8 cellular contexts compared by ENCODE assay signal in genomic region chr22:25110846-25111578, GRCh38.
DNase-seq lines count a peak whose midpoint lies in the region; TF ChIP-seq lines count a peak whose summit lies in the region.

No MANE protein-coding gene starts in this region.

- H2AFZ ChIP-seq in GM23248 = peak overlapping the region; percentile 63

- no peaks in the 10 kb centered on the region for H3K9me2 ChIP-seq in GM23248 (ENCODE audit: insufficient read depth)

- H3F3A ChIP-seq in GM23248 (ENCODE audit: insufficient read depth) = no peaks in the 10 kb centered on the region

- DNase-seq in AG09319 (ENCODE audit: extremely low read depth, low read depth) = peak; percentile 12
- DNase-seq in GM23248 = peak; percentile 79
- peak; percentile 46 for DNase-seq in NCI-H345 treated with DMSO at 0.1 percent for 48 hours (lab: John Stamatoyannopoulos, UW; ENCODE audit: unreplicated experiment)
- peak; percentile 58 for DNase-seq in activated CD4-positive, alpha-beta T cell treated with anti-CD3 and anti-CD28 coated beads for 48 hours
- peak; percentile 6 to 17 for DNase-seq in stimulated activated CD4-positive, alpha-beta T cell treated with anti-CD3 and anti-CD28 coated beads, Interleukin-1b, Interleukin-23, amount 100 ng/mL, for 1 hour (ENCODE audit: low read depth in 2 of 2)
- no peak for DNase-seq in NK-92 (lab: John Stamatoyannopoulos, UW; ENCODE audit: unreplicated experiment)

- 1 to 3% methylated on average over 31 to 36 of the region's 36 CpGs for whole genome bisulfite sequencing in GM23248 (ENCODE audit: low coverage in 1 of 2, low lambda C conversion rate in 2 of 2, missing lambda C conversion rate in 2 of 2), 2 experiments

- no peaks in the 10 kb centered on the region for H3K9me3 ChIP-seq in GM23248 (ENCODE audit: low read depth)

- in situ Hi-C loops in GM23248 (cut with MboI) = no loop called here

- H3K27me3 ChIP-seq in GM23248 (replicated peaks; ENCODE audit: insufficient read depth) (no peaks in the 10 kb centered on the region; the same call in 1 of the 2 replicates), layer of hippocampus (ENCODE audit: control insufficient read depth, insufficient read depth, low read length) (peaks cover 2% of the 10 kb centered on the region)

- peak overlapping the region; percentile 59 for H3K4me3 ChIP-seq in GM23248

- no peaks in the 10 kb centered on the region for H4K20me1 ChIP-seq in GM23248 (ENCODE audit: insufficient read depth)

- H3K4me1 ChIP-seq in GM23248 (ENCODE audit: insufficient read depth) = no peaks in the 10 kb centered on the region

- no peaks in the 10 kb centered on the region for H3K36me3 ChIP-seq in GM23248 (ENCODE audit: low read depth)

- H3K9ac ChIP-seq in GM23248 = peak overlapping the region; percentile 51

- H3K79me2 ChIP-seq in GM23248 (ENCODE audit: insufficient read depth) = no peaks in the 10 kb centered on the region

- H3K27ac ChIP-seq in GM23248 = no peak overlapping the region
- peak overlapping the region; percentile 61 for H3K27ac ChIP-seq in cingulate gyrus (ENCODE audit: low read depth, low read length)
- peak overlapping the region; percentile 33 for H3K27ac ChIP-seq in layer of hippocampus (ENCODE audit: low read depth, low read length)

- peak; percentile 63 for TF ChIP-seq CTCF in AG09319 (IDR thresholded peaks at IDR 0.05; ENCODE audit: low read depth, low read length)

- peak overlapping the region; percentile 72 for H3K4me2 ChIP-seq in GM23248 (ENCODE audit: unreplicated experiment)
